ENCODE assay signal across 8 cellular contexts in genomic region chr6:1596088-1596852, GRCh38. TPM values are rescaled to one million over a fixed set of nuclear protein-coding genes. Genes with fewer than 3 reads are reported as not detected.
DNase-seq lines count a peak whose midpoint lies in the region; ATAC-seq and TF ChIP-seq lines count a peak whose summit lies in the region.

No MANE protein-coding gene starts in this region.

- peak; percentile 96 for TF ChIP-seq CTCF in Panc1 (IDR thresholded peaks at IDR 0.05)
- peak; percentile 88 to 98 (median 90) for TF ChIP-seq CTCF in gastroesophageal sphincter (IDR thresholded peaks at IDR 0.05)
- TF ChIP-seq CTCF in osteoblast (IDR thresholded peaks at IDR 0.05; ENCODE audit: extremely low read depth, low read depth, low read length): peak; percentile 89
- peak; percentile 94 for TF ChIP-seq CTCF in upper lobe of right lung (IDR thresholded peaks at IDR 0.05)

- peaks cover 55% of the 10 kb centered on the region for H3K27me3 Mint-ChIP-seq in activated T-helper 2 cell treated with anti-CD3 and anti-CD28 coated beads, Interferon-gamma antibody, Interleukin-2, Interleukin-4, amounts not matched to agents 10 μg/mL and 5 μg/mL and 100 μg/mL, durations not matched to agents 14 hours and 24 hours and 36 hours (ENCODE audit: low read depth)

- TF ChIP-seq POLR2A in gastroesophageal sphincter (IDR thresholded peaks at IDR 0.05): no peak

- WGBS in gastroesophageal sphincter (ENCODE audit: low coverage in 1 of 2), 2 donors: 0 to 28% methylated on average over 4 to 11 of the region's 25 CpGs

- POLR2A ChIA-PET in Panc1 (lab: Charles Lee): interaction anchor here (0.5 kb wide), 1 partner anchor 297 kb away, joined by 3 read pairs; no protein-coding TSS in a partner anchor

- no peaks in the 10 kb centered on the region for H3K36me3 Mint-ChIP-seq in activated T-helper 2 cell treated with anti-CD3 and anti-CD28 coated beads, Interferon-gamma antibody, Interleukin-2, Interleukin-4, amounts not matched to agents 10 μg/mL and 5 μg/mL and 100 μg/mL, durations not matched to agents 14 hours and 24 hours and 36 hours (ENCODE audit: low read depth)

- H3K4me3 ChIP-seq in Panc1 (ENCODE audit: low read depth in 2 of 2, low read length in 2 of 2) (peak overlapping the region in 1 of 2 experiments; percentile 24; a peak in 1 of 4 replicates), gastroesophageal sphincter (no peak overlapping the region), osteoblast (ENCODE audit: insufficient read depth, low read length) (peak overlapping the region; percentile 64), upper lobe of right lung (no peak overlapping the region)

- H3K4me1 Mint-ChIP-seq in activated T-helper 2 cell treated with anti-CD3 and anti-CD28 coated beads, Interferon-gamma antibody, Interleukin-2, Interleukin-4, amounts not matched to agents 10 μg/mL and 5 μg/mL and 100 μg/mL, durations not matched to agents 14 hours and 24 hours and 36 hours (ENCODE audit: low read depth): no peaks in the 10 kb centered on the region

- no TSS peak for BruUV-seq in Panc1 (replicated peaks; lab: Mats Ljungman, UMichigan)

- DNase-seq in GDM1 (lab: John Stamatoyannopoulos, UW) (peak; percentile 36), Panc1 (ENCODE audit: low read depth, low spot score) (peak; percentile 46), osteoblast (ENCODE audit: insufficient read length, low spot score, missing footprints) (peak; percentile 96), upper lobe of right lung (peak; percentile 79)
- peak; percentile 42 for DNase-seq in activated T-helper 2 cell treated with anti-CD3 and anti-CD28 coated beads, Interferon-gamma antibody, Interleukin-2, Interleukin-4, amounts not matched to agents 10 μg/mL and 5 μg/mL and 100 μg/mL, durations not matched to agents 14 hours and 24 hours and 36 hours (ENCODE audit: low spot score)

- peak overlapping the region; percentile 92 for H2AFZ ChIP-seq in osteoblast (ENCODE audit: low read length)

- no peak overlapping the region for H3K4me3 Mint-ChIP-seq in activated T-helper 2 cell treated with anti-CD3 and anti-CD28 coated beads, Interferon-gamma antibody, Interleukin-2, Interleukin-4, amounts not matched to agents 10 μg/mL and 5 μg/mL and 100 μg/mL, durations not matched to agents 14 hours and 24 hours and 36 hours (ENCODE audit: low read depth)

- no peak for TF ChIP-seq EP300 in gastroesophageal sphincter (IDR thresholded peaks at IDR 0.05)

- H3K36me3 ChIP-seq in Panc1 (ENCODE audit: control insufficient read depth, insufficient read depth, low read length) (no peaks in the 10 kb centered on the region; the same call in 1 of the 2 replicates), gastroesophageal sphincter (no peaks in the 10 kb centered on the region), osteoblast (ENCODE audit: insufficient read depth, low read length) (no peaks in the 10 kb centered on the region), upper lobe of right lung (no peaks in the 10 kb centered on the region)

- H4K20me1 ChIP-seq in osteoblast (ENCODE audit: insufficient read depth, low read length): no peaks in the 10 kb centered on the region

- ATAC-seq in HG03159 (IDR thresholded peaks at IDR 0.05; ENCODE audit: unreplicated experiment) (peak; percentile 73), Panc1 (peak; percentile 84), gastroesophageal sphincter (peak; percentile 66), upper lobe of right lung (peak; percentile 94), GM21737 (IDR thresholded peaks at IDR 0.05; ENCODE audit: unreplicated experiment) (no peak)

- H3K9me3 Mint-ChIP-seq in activated T-helper 2 cell treated with anti-CD3 and anti-CD28 coated beads, Interferon-gamma antibody, Interleukin-2, Interleukin-4, amounts not matched to agents 10 μg/mL and 5 μg/mL and 100 μg/mL, durations not matched to agents 14 hours and 24 hours and 36 hours: no peaks in the 10 kb centered on the region

- CTCF ChIA-PET in Panc1 (lab: Charles Lee): interaction anchor here (0.6 to 1.5 kb wide), 7 partner anchors 90 to 1165 kb away, joined by 3 to 5 read pairs (median 3); no protein-coding TSS in a partner anchor

- peaks cover 6% of the 10 kb centered on the region; the same call in 1 of the 2 replicates for H3K27me3 ChIP-seq in Panc1 (ENCODE audit: control insufficient read depth, insufficient read depth, low read length)
- peaks cover 55% of the 10 kb centered on the region for H3K27me3 ChIP-seq in gastroesophageal sphincter
- peaks cover 33% of the 10 kb centered on the region for H3K27me3 ChIP-seq in osteoblast (ENCODE audit: insufficient read depth, low read length)
- peaks cover 46% of the 10 kb centered on the region for H3K27me3 ChIP-seq in upper lobe of right lung

- H3K4me1 ChIP-seq in Panc1 (ENCODE audit: control insufficient read depth, insufficient read depth, low read length) (peaks cover 7% of the 10 kb centered on the region; the same call in 1 of the 2 replicates), gastroesophageal sphincter (peaks cover 0 to 8% (median 4%) of the 10 kb centered on the region in 3 donors), osteoblast (ENCODE audit: insufficient read depth, low read length) (peaks cover 6% of the 10 kb centered on the region), upper lobe of right lung (peaks cover 6% of the 10 kb centered on the region)

- H3K79me2 ChIP-seq in osteoblast (ENCODE audit: insufficient read depth, low read length): no peaks in the 10 kb centered on the region

- no peaks in the 10 kb centered on the region for H3K9me3 ChIP-seq in Panc1 (ENCODE audit: control insufficient read depth, insufficient read depth, low read depth, low read length)
- no peaks in the 10 kb centered on the region for H3K9me3 ChIP-seq in gastroesophageal sphincter
- H3K9me3 ChIP-seq in osteoblast (ENCODE audit: low read depth, low read length): peaks cover under 1% of the 10 kb centered on the region
- H3K9me3 ChIP-seq in upper lobe of right lung: no peaks in the 10 kb centered on the region

- in situ Hi-C loops in Panc1 (cut with HindIII; ENCODE audit: low pct_unique_long_range_greater_than_20kb, low sequenced_read_pairs): no loop called here

- intact Hi-C loops in Panc1 (cut with micrococcal nuclease; ENCODE audit: unreplicated experiment) (loop anchor here (2.0 to 10.0 kb wide), 5 partner anchors 757 to 1149 kb away; no protein-coding TSS in a partner anchor), upper lobe of right lung (cut with DNase I) (loop anchor here (10.0 kb wide), 1 partner anchor 1039 kb away; no protein-coding TSS in a partner anchor)
- intact Hi-C loops in activated T-helper 2 cell treated with anti-CD3 and anti-CD28 coated beads, Interferon-gamma antibody, Interleukin-2, Interleukin-4, amounts not matched to agents 10 μg/mL and 5 μg/mL and 100 μg/mL, durations not matched to agents 14 hours and 24 hours and 36 hours (cut with micrococcal nuclease): loop anchor here (1.0 to 2.0 kb wide), 4 partner anchors 601 to 1038 kb away; no protein-coding TSS in a partner anchor

- H3K4me2 ChIP-seq in osteoblast (ENCODE audit: insufficient read depth, low read length): peak overlapping the region; percentile 96

- H3K27ac Mint-ChIP-seq in activated T-helper 2 cell treated with anti-CD3 and anti-CD28 coated beads, Interferon-gamma antibody, Interleukin-2, Interleukin-4, amounts not matched to agents 10 μg/mL and 5 μg/mL and 100 μg/mL, durations not matched to agents 14 hours and 24 hours and 36 hours: no peak overlapping the region

- H3K27ac ChIP-seq in Panc1 (ENCODE audit: low read length): no peak overlapping the region
- no peak overlapping the region for H3K27ac ChIP-seq in gastroesophageal sphincter
- H3K27ac ChIP-seq in osteoblast (ENCODE audit: low read depth, low read length): no peak overlapping the region
- H3K27ac ChIP-seq in upper lobe of right lung: no peak overlapping the region

RNA-seq across cellular contexts. Expression of gene FOXC1, which starts 13.4 kb away (rescaled TPM):
- total RNA-seq in Panc1 (2021; ENCODE audit: unreplicated experiment) (6.7 TPM), gastroesophageal sphincter (10 to 100 TPM in 2 of 4 donors, 1 to 10 TPM in 2; 3.1 to 16.9 (median 7.2) TPM), osteoblast (39.4 and 41.0 TPM in 2 replicates), upper lobe of right lung (4.9 TPM)
- polyA plus RNA-seq in Panc1 (2012; ENCODE audit: insufficient read length): 3.5 TPM
- 0.05 and 0.07 TPM in 2 replicates for total RNA-seq in activated T-helper 2 cell treated with anti-CD3 and anti-CD28 coated beads, Interferon-gamma antibody, Interleukin-2, Interleukin-4, amounts not matched to agents 10 μg/mL and 5 μg/mL and 100 μg/mL, durations not matched to agents 14 hours and 24 hours and 36 hours

Comparison
In these comparisons a context has a peak if more than half of its experiments do, and no peak if none do; other contexts are left out.
1. DNase-seq: peak in every context shown above with its lines; median percentile 96 in osteoblast; 79 in upper lobe of right lung; 46 in Panc1; 42 in activated T-helper 2 cell treated with anti-CD3 and anti-CD28 coated beads, Interferon-gamma antibody, Interleukin-2, Interleukin-4, amounts not matched to agents 10 μg/mL and 5 μg/mL and 100 μg/mL, durations not matched to agents 14 hours and 24 hours and 36 hours; 36 in GDM1.